ENCODE assay signal across 8 cellular contexts in genomic region chr2:11465485-11466306, GRCh38. TPM values are rescaled to one million over a fixed set of nuclear protein-coding genes. Genes with fewer than 3 reads are reported as not detected.
DNase-seq lines count a peak whose midpoint lies in the region; ATAC-seq and TF ChIP-seq lines count a peak whose summit lies in the region.

TSS of gene E2F6 (minus strand) at chr2:11466161. CDS start at chr2:11465879, 282 bp downstream.

- ATAC-seq in GM21825 (IDR thresholded peaks at IDR 0.05; ENCODE audit: unreplicated experiment) (peak; percentile 76), naive B cell (ENCODE audit: low read depth in 2 of 2) (peak; percentile 76 to 79)
- ATAC-seq in stimulated activated effector memory CD8-positive, alpha-beta T cell treated with anti-CD3 and anti-CD28 coated beads, Interleukin-12 subunit alpha, Interleukin-12 subunit beta, amount 100 ng/mL, for 72 hours: peak; percentile 77

- no peaks in the 10 kb centered on the region for H3K27me3 ChIP-seq in esophagus squamous epithelium

- H3K27ac ChIP-seq in esophagus squamous epithelium: peak within 1 kb of the TSS; percentile 81 to 98 (median 94)

- WGBS in esophagus squamous epithelium, 2 donors: 0% methylated on average over 18 to 21 of the region's 86 CpGs

- H3K4me3 Mint-ChIP-seq in activated T-helper 1 cell treated with anti-CD3 and anti-CD28 coated beads, Interleukin-12 subunit alpha, Interleukin-12 subunit beta, Interleukin-2, Interleukin-4 antibody, amounts not matched to agents 30 ng/mL and 10 ng/mL and 1 ng/mL, durations not matched to agents 14 hours and 24 hours and 36 hours: peak within 1 kb of the TSS; percentile 86
- peak within 1 kb of the TSS; percentile 91 to 98 (median 97) for H3K4me3 Mint-ChIP-seq in naive B cell
- peak within 1 kb of the TSS; percentile 91 for H3K4me3 Mint-ChIP-seq in stimulated activated effector memory CD8-positive, alpha-beta T cell treated with anti-CD3 and anti-CD28 coated beads, Interleukin-12 subunit alpha, Interleukin-12 subunit beta, amount 100 ng/mL, for 72 hours

- peak within 1 kb of the TSS; percentile 64 for H3K4me3 ChIP-seq in LNCaP clone FGC (ENCODE audit: low read depth, low read length)
- H3K4me3 ChIP-seq in esophagus squamous epithelium: peak within 1 kb of the TSS; percentile 49 to 93 (median 76)

- peaks cover 34% of the 10 kb centered on the region for H3K4me1 Mint-ChIP-seq in activated T-helper 1 cell treated with anti-CD3 and anti-CD28 coated beads, Interleukin-12 subunit alpha, Interleukin-12 subunit beta, Interleukin-2, Interleukin-4 antibody, amounts not matched to agents 30 ng/mL and 10 ng/mL and 1 ng/mL, durations not matched to agents 14 hours and 24 hours and 36 hours (ENCODE audit: low read depth)
- peaks cover 15 to 34% (median 29%) of the 10 kb centered on the region in 3 donors for H3K4me1 Mint-ChIP-seq in naive B cell
- H3K4me1 Mint-ChIP-seq in stimulated activated effector memory CD8-positive, alpha-beta T cell treated with anti-CD3 and anti-CD28 coated beads, Interleukin-12 subunit alpha, Interleukin-12 subunit beta, amount 100 ng/mL, for 72 hours: peaks cover 40% of the 10 kb centered on the region

- H3K36me3 Mint-ChIP-seq in activated T-helper 1 cell treated with anti-CD3 and anti-CD28 coated beads, Interleukin-12 subunit alpha, Interleukin-12 subunit beta, Interleukin-2, Interleukin-4 antibody, amounts not matched to agents 30 ng/mL and 10 ng/mL and 1 ng/mL, durations not matched to agents 14 hours and 24 hours and 36 hours (ENCODE audit: low read depth): peaks cover 10% of the 10 kb centered on the region
- H3K36me3 Mint-ChIP-seq in naive B cell: no peaks in the 10 kb centered on the region
- peaks cover 40% of the 10 kb centered on the region for H3K36me3 Mint-ChIP-seq in stimulated activated effector memory CD8-positive, alpha-beta T cell treated with anti-CD3 and anti-CD28 coated beads, Interleukin-12 subunit alpha, Interleukin-12 subunit beta, amount 100 ng/mL, for 72 hours

- TF ChIP-seq POLR2A in esophagus squamous epithelium (IDR thresholded peaks at IDR 0.05): peak in 3 of 4 donors; percentile 25 to 86 (median 31)

- peak within 1 kb of the TSS; percentile 92 for H3K27ac Mint-ChIP-seq in activated T-helper 1 cell treated with anti-CD3 and anti-CD28 coated beads, Interleukin-12 subunit alpha, Interleukin-12 subunit beta, Interleukin-2, Interleukin-4 antibody, amounts not matched to agents 30 ng/mL and 10 ng/mL and 1 ng/mL, durations not matched to agents 14 hours and 24 hours and 36 hours
- H3K27ac Mint-ChIP-seq in naive B cell: peak within 1 kb of the TSS; percentile 77 to 95 (median 94)
- H3K27ac Mint-ChIP-seq in stimulated activated effector memory CD8-positive, alpha-beta T cell treated with anti-CD3 and anti-CD28 coated beads, Interleukin-12 subunit alpha, Interleukin-12 subunit beta, amount 100 ng/mL, for 72 hours: peak within 1 kb of the TSS; percentile 95

- peaks cover 8 to 53% (median 20%) of the 10 kb centered on the region in 3 donors for H3K4me1 ChIP-seq in esophagus squamous epithelium

- peak; percentile 78 for DNase-seq in DMS53 treated with DMSO at 0.1 percent for 48 hours (lab: John Stamatoyannopoulos, UW; ENCODE audit: unreplicated experiment)
- DNase-seq in LNCaP clone FGC (ENCODE audit: low read depth): peak; percentile 66
- peak; percentile 87 for DNase-seq in RPMI8226
- peak; percentile 82 for DNase-seq in activated T-helper 1 cell treated with anti-CD3 and anti-CD28 coated beads, Interleukin-12 subunit alpha, Interleukin-12 subunit beta, Interleukin-2, Interleukin-4 antibody, amounts not matched to agents 30 ng/mL and 10 ng/mL and 1 ng/mL, durations not matched to agents 14 hours and 24 hours and 36 hours (ENCODE audit: low spot score)
- DNase-seq in esophagus squamous epithelium (lab: John Stamatoyannopoulos, UW): peak; percentile 39
- DNase-seq in naive B cell: peak; percentile 83
- DNase-seq in stimulated activated effector memory CD8-positive, alpha-beta T cell treated with anti-CD3 and anti-CD28 coated beads, Interleukin-12 subunit alpha, Interleukin-12 subunit beta, amount 100 ng/mL, for 72 hours (ENCODE audit: low spot score in 2 of 2): peak; percentile 87 to 95

- no peaks in the 10 kb centered on the region for H3K9me3 Mint-ChIP-seq in activated T-helper 1 cell treated with anti-CD3 and anti-CD28 coated beads, Interleukin-12 subunit alpha, Interleukin-12 subunit beta, Interleukin-2, Interleukin-4 antibody, amounts not matched to agents 30 ng/mL and 10 ng/mL and 1 ng/mL, durations not matched to agents 14 hours and 24 hours and 36 hours
- no peaks in the 10 kb centered on the region for H3K9me3 Mint-ChIP-seq in naive B cell
- no peaks in the 10 kb centered on the region for H3K9me3 Mint-ChIP-seq in stimulated activated effector memory CD8-positive, alpha-beta T cell treated with anti-CD3 and anti-CD28 coated beads, Interleukin-12 subunit alpha, Interleukin-12 subunit beta, amount 100 ng/mL, for 72 hours

- no peak for TF ChIP-seq CTCF in LNCaP clone FGC (IDR thresholded peaks at IDR 0.05; ENCODE audit: control insufficient read depth, extremely low read depth, insufficient read depth)
- TF ChIP-seq CTCF in esophagus squamous epithelium (IDR thresholded peaks at IDR 0.05): peak in 2 of 6 experiments; percentile 18 to 52

- peaks cover 0 to 10% (median 0%) of the 10 kb centered on the region in 3 donors for H3K36me3 ChIP-seq in esophagus squamous epithelium

- intact Hi-C loops in activated T-helper 1 cell treated with anti-CD3 and anti-CD28 coated beads, Interleukin-12 subunit alpha, Interleukin-12 subunit beta, Interleukin-2, Interleukin-4 antibody, amounts not matched to agents 30 ng/mL and 10 ng/mL and 1 ng/mL, durations not matched to agents 14 hours and 24 hours and 36 hours (cut with micrococcal nuclease): loop anchor here (1.0 to 10.0 kb wide), 9 partner anchors 13 to 1249 kb away; partner anchors contain the start of genes PDIA6, SLC66A3 and TRIB2
- intact Hi-C loops in esophagus squamous epithelium (cut with DNase I): no loop called here

- no peaks in the 10 kb centered on the region for H3K27me3 Mint-ChIP-seq in activated T-helper 1 cell treated with anti-CD3 and anti-CD28 coated beads, Interleukin-12 subunit alpha, Interleukin-12 subunit beta, Interleukin-2, Interleukin-4 antibody, amounts not matched to agents 30 ng/mL and 10 ng/mL and 1 ng/mL, durations not matched to agents 14 hours and 24 hours and 36 hours (ENCODE audit: insufficient read depth)
- no peaks in the 10 kb centered on the region for H3K27me3 Mint-ChIP-seq in naive B cell

- no peaks in the 10 kb centered on the region for H3K9me3 ChIP-seq in esophagus squamous epithelium

RNA-seq across cellular contexts. Expression of gene E2F6, which starts in this region (rescaled TPM):
- total RNA-seq in activated T-helper 1 cell treated with anti-CD3 and anti-CD28 coated beads, Interleukin-12 subunit alpha, Interleukin-12 subunit beta, Interleukin-2, Interleukin-4 antibody, amounts not matched to agents 30 ng/mL and 10 ng/mL and 1 ng/mL, durations not matched to agents 14 hours and 24 hours and 36 hours: 22.1 and 23.7 TPM in 2 replicates
- 10 to 100 TPM in 2 of 4 donors, 1 to 10 TPM in 2; 3.6 to 14.5 (median 9.9) TPM for total RNA-seq in esophagus squamous epithelium
- 10 to 100 TPM in 1 of 6 donors, 1 to 10 TPM in 5; 1.9 to 11.0 (median 2.9) TPM for polyA plus RNA-seq in naive B cell (ENCODE audit: low read depth in 6 of 6)

Comparison
In these comparisons a context has a peak if more than half of its experiments do, and no peak if none do; other contexts are left out.
1. Peak in every context shown above with its lines: DNase-seq, ATAC-seq, H3K4me3 ChIP-seq and H3K27ac ChIP-seq.
2. DNase-seq: peak in every context shown above with its lines; median percentile 91 in stimulated activated effector memory CD8-positive, alpha-beta T cell treated with anti-CD3 and anti-CD28 coated beads, Interleukin-12 subunit alpha, Interleukin-12 subunit beta, amount 100 ng/mL, for 72 hours; 87 in RPMI8226; 83 in naive B cell; 82 in activated T-helper 1 cell treated with anti-CD3 and anti-CD28 coated beads, Interleukin-12 subunit alpha, Interleukin-12 subunit beta, Interleukin-2, Interleukin-4 antibody, amounts not matched to agents 30 ng/mL and 10 ng/mL and 1 ng/mL, durations not matched to agents 14 hours and 24 hours and 36 hours; 78 in DMS53 treated with DMSO at 0.1 percent for 48 hours; 66 in LNCaP clone FGC; 39 in esophagus squamous epithelium.